18 cellular contexts compared by ENCODE assay signal in the genomic region with DNA sequence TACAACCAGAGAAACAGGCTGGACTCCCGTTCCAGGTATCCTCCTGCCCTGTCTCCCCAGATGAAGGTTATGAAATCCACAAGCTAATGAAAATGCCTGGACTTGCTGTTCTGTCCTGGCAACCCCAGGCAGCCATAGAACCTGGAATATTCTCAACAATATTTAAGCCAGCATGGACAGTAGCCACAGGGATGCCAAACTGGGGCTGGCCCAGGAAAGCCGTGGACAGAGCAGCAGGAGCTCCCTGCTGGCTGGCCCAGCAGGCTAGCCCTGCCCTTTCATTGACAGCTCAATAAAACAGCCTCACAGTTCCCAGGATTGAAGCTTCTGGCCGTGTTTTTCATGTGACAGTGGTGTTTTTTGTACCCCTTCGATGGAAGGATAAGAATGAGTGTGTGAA.
DNase-seq lines count a peak whose midpoint lies in the region; ATAC-seq and TF ChIP-seq lines count a peak whose summit lies in the region.
"Had no signal": no experiment of that assay in that cellular context is flagged by ENCODE, and none has a peak within 500 bp of the region (broad histone marks: within the 10 kb centered on the region; RNA-seq: fewer than 3 reads in every experiment).

No MANE protein-coding gene starts in this region.

- H3K27me3 ChIP-seq in GM23248 (replicated peaks; ENCODE audit: insufficient read depth) (no peaks in the 10 kb centered on the region), prostate gland (replicated peaks; ENCODE audit: insufficient read depth) (no peaks in the 10 kb centered on the region), left lung (no peaks in the 10 kb centered on the region)

- peaks cover 35% of the 10 kb centered on the region for H3F3A ChIP-seq in GM23248 (ENCODE audit: insufficient read depth)

- no peaks in the 10 kb centered on the region for H4K20me1 ChIP-seq in GM23248 (ENCODE audit: insufficient read depth)

- TF ChIP-seq POLR2A in prostate gland (IDR thresholded peaks at IDR 0.05), result no peak

- H2AFZ ChIP-seq in GM23248, result no peak overlapping the region

- H3K4me1 Mint-ChIP-seq in T-helper 2 cell treated with Interferon-gamma antibody and Interleukin-4, amounts not matched to agents 5 μg/mL and 100 μg/mL, for 36 hours (ENCODE audit: low read depth), result no peaks in the 10 kb centered on the region
- H3K4me1 Mint-ChIP-seq: B cell had no signal

- H3K4me1 ChIP-seq in GM23248 (ENCODE audit: insufficient read depth) (peaks cover 42% of the 10 kb centered on the region), prostate gland (replicated peaks) (peaks cover 4% of the 10 kb centered on the region), left lung (no peaks in the 10 kb centered on the region)

- no peaks in the 10 kb centered on the region for H3K9me3 Mint-ChIP-seq in T-helper 2 cell treated with Interferon-gamma antibody and Interleukin-4, amounts not matched to agents 5 μg/mL and 100 μg/mL, for 36 hours

- 42 to 46% methylated on average over 4 of the region's 4 CpGs for WGBS in GM23248 (ENCODE audit: low coverage in 1 of 2, low lambda C conversion rate in 2 of 2, missing lambda C conversion rate in 2 of 2), 2 experiments
- WGBS in prostate gland, result 14% methylated on average over 4 of the region's 4 CpGs

- H3K4me3 ChIP-seq in GM23248, result no peak overlapping the region
- no peak overlapping the region for H3K4me3 ChIP-seq in prostate gland
- H3K4me3 ChIP-seq in left lung, result no peak overlapping the region
- H3K4me3 ChIP-seq: SK-N-MC had no signal

- H3K27ac ChIP-seq in GM23248, result peak overlapping the region; percentile 95
- H3K27ac ChIP-seq in prostate gland, result peak overlapping the region; percentile 14 to 32
- no peak overlapping the region for H3K27ac ChIP-seq in left lung
- H3K27ac ChIP-seq: SK-N-MC had no signal

- H3K27me3 Mint-ChIP-seq in T-helper 2 cell treated with Interferon-gamma antibody and Interleukin-4, amounts not matched to agents 5 μg/mL and 100 μg/mL, for 36 hours (ENCODE audit: low read depth), result no peaks in the 10 kb centered on the region
- H3K27me3 Mint-ChIP-seq: B cell had no signal

- H3K4me3 Mint-ChIP-seq in T-helper 2 cell treated with Interferon-gamma antibody and Interleukin-4, amounts not matched to agents 5 μg/mL and 100 μg/mL, for 36 hours, result no peak overlapping the region
- H3K4me3 Mint-ChIP-seq: B cell had no signal

- no peak overlapping the region for H3K4me2 ChIP-seq in GM23248 (ENCODE audit: unreplicated experiment)

- no peaks in the 10 kb centered on the region for H3K9me3 ChIP-seq in GM23248 (ENCODE audit: low read depth)
- no peaks in the 10 kb centered on the region for H3K9me3 ChIP-seq in prostate gland
- no peaks in the 10 kb centered on the region for H3K9me3 ChIP-seq in left lung

- no peak for ATAC-seq in left lung
- no peak for ATAC-seq in HG02588 (IDR thresholded peaks at IDR 0.05; ENCODE audit: unreplicated experiment)
- no peak for ATAC-seq in GM18519 (IDR thresholded peaks at IDR 0.05; ENCODE audit: low FRiP score, unreplicated experiment)
- ATAC-seq: HCT116 had no signal

- peak overlapping the region; percentile 79; the same call in 1 of the 2 replicates for H3K9ac ChIP-seq in GM23248

- H3K9me2 ChIP-seq in GM23248 (ENCODE audit: insufficient read depth), result no peaks in the 10 kb centered on the region

- H3K79me2 ChIP-seq in GM23248 (ENCODE audit: insufficient read depth), result peaks cover 68% of the 10 kb centered on the region

- no peak for TF ChIP-seq CTCF in prostate gland (IDR thresholded peaks at IDR 0.05)
- TF ChIP-seq CTCF in left lung (IDR thresholded peaks at IDR 0.05), result no peak

- in situ Hi-C loops in GM23248 (cut with MboI), result no loop called here

- H3K36me3 Mint-ChIP-seq in T-helper 2 cell treated with Interferon-gamma antibody and Interleukin-4, amounts not matched to agents 5 μg/mL and 100 μg/mL, for 36 hours (ENCODE audit: low read depth), result no peaks in the 10 kb centered on the region

- intact Hi-C loops in prostate gland (cut with DNase I) (loop anchor here (10.0 kb wide), 1 partner anchor 189 kb away; no protein-coding TSS in a partner anchor), left lung (cut with DNase I) (no loop called here)

- H3K36me3 ChIP-seq in GM23248 (ENCODE audit: low read depth) (peaks cover 3% of the 10 kb centered on the region; the same call in 1 of the 2 replicates), prostate gland (no peaks in the 10 kb centered on the region), left lung (no peaks in the 10 kb centered on the region)

- DNase-seq in GM23248 (peak; percentile 46), NCI-H69 (lab: John Stamatoyannopoulos, UW) (peak; percentile 6), cerebellar nuclear complex (lab: John Stamatoyannopoulos, UW) (peak; percentile 87 to 95), prostate gland (ENCODE audit: low spot score) (peak; percentile 40), left lung (no peak)
- no peak for DNase-seq in T-helper 2 cell treated with Interferon-gamma antibody and Interleukin-4, amounts not matched to agents 5 μg/mL and 100 μg/mL, for 36 hours (ENCODE audit: low spot score)
- DNase-seq: DMS79 treated with DMSO at 0.1 percent for 48 hours, Karpas-422, MM.1S, NCI-H1092, NCI-H1436 treated with DMSO at 0.1 percent for 48 hours, NCI-H510A, SHP77 had no signal

- no peak overlapping the region for H3K27ac Mint-ChIP-seq in T-helper 2 cell treated with Interferon-gamma antibody and Interleukin-4, amounts not matched to agents 5 μg/mL and 100 μg/mL, for 36 hours
- H3K27ac Mint-ChIP-seq: B cell had no signal

Comparison
In these comparisons a context has a peak if more than half of its experiments do, and no peak if none do; other contexts are left out.
1. DNase-seq: peak in GM23248 (single experiment), NCI-H69 (single experiment), cerebellar nuclear complex (2 of 2) and prostate gland (single experiment); none in left lung (0 of 2) and T-helper 2 cell treated with Interferon-gamma antibody and Interleukin-4, amounts not matched to agents 5 μg/mL and 100 μg/mL, for 36 hours (single experiment).
2. H3K27ac ChIP-seq: peak in GM23248 (single experiment) and prostate gland (2 of 2); none in left lung (0 of 2).